ENCODE assay signal across 8 cellular contexts in genomic region chr1:99801584-99801983, GRCh38.
"Had no signal": no experiment of that assay in that cellular context is flagged by ENCODE, and none has a peak within 500 bp of the region (broad histone marks: within the 10 kb centered on the region; RNA-seq: fewer than 3 reads in every experiment).

No MANE protein-coding gene starts in this region.

- H3K4me1 Mint-ChIP-seq: H9 had no signal

- H3K4me3 Mint-ChIP-seq: H9 had no signal

- H3K4me3 ChIP-seq: GM23248 had no signal

- FAIRE-seq: H1, H54, HTR-8/SVneo had no signal

- H3K9me3 Mint-ChIP-seq: H9 had no signal

- H3K27ac ChIP-seq: GM23248 had no signal

- DNase-seq: GM23248, H9, HCEC 1CT, IMR-90, KBM-7 had no signal

- H3K9ac ChIP-seq: GM23248 had no signal

- H2AFZ ChIP-seq: GM23248 had no signal

- H3K27ac Mint-ChIP-seq: H9 had no signal
